In the genomic region with DNA sequence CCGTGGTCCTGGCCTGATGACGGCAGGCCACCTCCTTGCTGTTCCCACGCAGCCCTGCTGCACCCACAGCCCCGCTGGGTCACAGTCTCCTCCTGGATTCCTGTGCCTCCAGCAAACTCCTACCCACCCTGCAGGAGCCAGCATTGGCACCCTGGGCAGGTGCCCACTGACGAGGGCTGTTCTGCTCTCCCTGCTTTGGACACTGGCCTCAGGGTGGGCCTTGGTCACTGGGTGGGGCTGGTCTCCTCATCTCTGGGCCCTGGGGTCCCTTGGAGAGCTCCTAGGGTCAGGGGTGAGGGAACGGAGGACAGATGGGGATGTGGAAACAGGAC, we compare ENCODE assay signal across 1 cellular context.
TF ChIP-seq lines count a peak whose summit lies in the region.

No MANE protein-coding gene starts in this region.

TF ChIP-seq in H1, 55 proteins besides CTCF, POLR2A, EP300 and RAD21:
- TF ChIP-seq TEAD4 (IDR thresholded peaks at IDR 0.05; ENCODE audit: low read depth, low read length): no peak
- no peak for TF ChIP-seq CTBP2 (IDR thresholded peaks at IDR 0.05; ENCODE audit: borderline replicate concordance, insufficient read depth, insufficient read length, low read length)
- TF ChIP-seq JUN (IDR thresholded peaks at IDR 0.05; ENCODE audit: low read depth, low read length): no peak
- no peak for TF ChIP-seq GABPA (IDR thresholded peaks at IDR 0.05; ENCODE audit: borderline replicate concordance, insufficient read depth, low read length)
- TF ChIP-seq, protein P1, sequence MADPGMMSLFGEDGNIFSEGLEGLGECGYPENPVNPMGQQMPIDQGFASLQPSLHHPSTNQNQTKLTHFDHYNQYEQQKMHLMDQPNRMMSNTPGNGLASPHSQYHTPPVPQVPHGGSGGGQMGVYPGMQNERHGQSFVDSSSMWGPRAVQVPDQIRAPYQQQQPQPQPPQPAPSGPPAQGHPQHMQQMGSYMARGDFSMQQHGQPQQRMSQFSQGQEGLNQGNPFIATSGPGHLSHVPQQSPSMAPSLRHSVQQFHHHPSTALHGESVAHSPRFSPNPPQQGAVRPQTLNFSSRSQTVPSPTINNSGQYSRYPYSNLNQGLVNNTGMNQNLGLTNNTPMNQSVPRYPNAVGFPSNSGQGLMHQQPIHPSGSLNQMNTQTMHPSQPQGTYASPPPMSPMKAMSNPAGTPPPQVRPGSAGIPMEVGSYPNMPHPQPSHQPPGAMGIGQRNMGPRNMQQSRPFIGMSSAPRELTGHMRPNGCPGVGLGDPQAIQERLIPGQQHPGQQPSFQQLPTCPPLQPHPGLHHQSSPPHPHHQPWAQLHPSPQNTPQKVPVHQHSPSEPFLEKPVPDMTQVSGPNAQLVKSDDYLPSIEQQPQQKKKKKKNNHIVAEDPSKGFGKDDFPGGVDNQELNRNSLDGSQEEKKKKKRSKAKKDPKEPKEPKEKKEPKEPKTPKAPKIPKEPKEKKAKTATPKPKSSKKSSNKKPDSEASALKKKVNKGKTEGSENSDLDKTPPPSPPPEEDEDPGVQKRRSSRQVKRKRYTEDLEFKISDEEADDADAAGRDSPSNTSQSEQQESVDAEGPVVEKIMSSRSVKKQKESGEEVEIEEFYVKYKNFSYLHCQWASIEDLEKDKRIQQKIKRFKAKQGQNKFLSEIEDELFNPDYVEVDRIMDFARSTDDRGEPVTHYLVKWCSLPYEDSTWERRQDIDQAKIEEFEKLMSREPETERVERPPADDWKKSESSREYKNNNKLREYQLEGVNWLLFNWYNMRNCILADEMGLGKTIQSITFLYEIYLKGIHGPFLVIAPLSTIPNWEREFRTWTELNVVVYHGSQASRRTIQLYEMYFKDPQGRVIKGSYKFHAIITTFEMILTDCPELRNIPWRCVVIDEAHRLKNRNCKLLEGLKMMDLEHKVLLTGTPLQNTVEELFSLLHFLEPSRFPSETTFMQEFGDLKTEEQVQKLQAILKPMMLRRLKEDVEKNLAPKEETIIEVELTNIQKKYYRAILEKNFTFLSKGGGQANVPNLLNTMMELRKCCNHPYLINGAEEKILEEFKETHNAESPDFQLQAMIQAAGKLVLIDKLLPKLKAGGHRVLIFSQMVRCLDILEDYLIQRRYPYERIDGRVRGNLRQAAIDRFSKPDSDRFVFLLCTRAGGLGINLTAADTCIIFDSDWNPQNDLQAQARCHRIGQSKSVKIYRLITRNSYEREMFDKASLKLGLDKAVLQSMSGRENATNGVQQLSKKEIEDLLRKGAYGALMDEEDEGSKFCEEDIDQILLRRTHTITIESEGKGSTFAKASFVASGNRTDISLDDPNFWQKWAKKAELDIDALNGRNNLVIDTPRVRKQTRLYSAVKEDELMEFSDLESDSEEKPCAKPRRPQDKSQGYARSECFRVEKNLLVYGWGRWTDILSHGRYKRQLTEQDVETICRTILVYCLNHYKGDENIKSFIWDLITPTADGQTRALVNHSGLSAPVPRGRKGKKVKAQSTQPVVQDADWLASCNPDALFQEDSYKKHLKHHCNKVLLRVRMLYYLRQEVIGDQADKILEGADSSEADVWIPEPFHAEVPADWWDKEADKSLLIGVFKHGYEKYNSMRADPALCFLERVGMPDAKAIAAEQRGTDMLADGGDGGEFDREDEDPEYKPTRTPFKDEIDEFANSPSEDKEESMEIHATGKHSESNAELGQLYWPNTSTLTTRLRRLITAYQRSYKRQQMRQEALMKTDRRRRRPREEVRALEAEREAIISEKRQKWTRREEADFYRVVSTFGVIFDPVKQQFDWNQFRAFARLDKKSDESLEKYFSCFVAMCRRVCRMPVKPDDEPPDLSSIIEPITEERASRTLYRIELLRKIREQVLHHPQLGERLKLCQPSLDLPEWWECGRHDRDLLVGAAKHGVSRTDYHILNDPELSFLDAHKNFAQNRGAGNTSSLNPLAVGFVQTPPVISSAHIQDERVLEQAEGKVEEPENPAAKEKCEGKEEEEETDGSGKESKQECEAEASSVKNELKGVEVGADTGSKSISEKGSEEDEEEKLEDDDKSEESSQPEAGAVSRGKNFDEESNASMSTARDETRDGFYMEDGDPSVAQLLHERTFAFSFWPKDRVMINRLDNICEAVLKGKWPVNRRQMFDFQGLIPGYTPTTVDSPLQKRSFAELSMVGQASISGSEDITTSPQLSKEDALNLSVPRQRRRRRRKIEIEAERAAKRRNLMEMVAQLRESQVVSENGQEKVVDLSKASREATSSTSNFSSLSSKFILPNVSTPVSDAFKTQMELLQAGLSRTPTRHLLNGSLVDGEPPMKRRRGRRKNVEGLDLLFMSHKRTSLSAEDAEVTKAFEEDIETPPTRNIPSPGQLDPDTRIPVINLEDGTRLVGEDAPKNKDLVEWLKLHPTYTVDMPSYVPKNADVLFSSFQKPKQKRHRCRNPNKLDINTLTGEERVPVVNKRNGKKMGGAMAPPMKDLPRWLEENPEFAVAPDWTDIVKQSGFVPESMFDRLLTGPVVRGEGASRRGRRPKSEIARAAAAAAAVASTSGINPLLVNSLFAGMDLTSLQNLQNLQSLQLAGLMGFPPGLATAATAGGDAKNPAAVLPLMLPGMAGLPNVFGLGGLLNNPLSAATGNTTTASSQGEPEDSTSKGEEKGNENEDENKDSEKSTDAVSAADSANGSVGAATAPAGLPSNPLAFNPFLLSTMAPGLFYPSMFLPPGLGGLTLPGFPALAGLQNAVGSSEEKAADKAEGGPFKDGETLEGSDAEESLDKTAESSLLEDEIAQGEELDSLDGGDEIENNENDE (IDR thresholded peaks at IDR 0.05; ENCODE audit: insufficient replicate concordance, low read length): no peak
- TF ChIP-seq, protein P2, sequence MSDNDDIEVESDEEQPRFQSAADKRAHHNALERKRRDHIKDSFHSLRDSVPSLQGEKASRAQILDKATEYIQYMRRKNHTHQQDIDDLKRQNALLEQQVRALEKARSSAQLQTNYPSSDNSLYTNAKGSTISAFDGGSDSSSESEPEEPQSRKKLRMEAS (IDR thresholded peaks at IDR 0.05): no peak
- no peak for TF ChIP-seq SRF (IDR thresholded peaks at IDR 0.05; ENCODE audit: low read depth, low read length)
- TF ChIP-seq SP4 (IDR thresholded peaks at IDR 0.05; ENCODE audit: low read length): no peak
- no peak for TF ChIP-seq RNF2 (IDR thresholded peaks at IDR 0.05; ENCODE audit: borderline replicate concordance, low read depth, low read length, missing control alignments, poor library complexity, severe bottlenecking)
- TF ChIP-seq JUND (IDR thresholded peaks at IDR 0.05; ENCODE audit: low read length): no peak
- TF ChIP-seq HDAC2 (IDR thresholded peaks at IDR 0.05; ENCODE audit: borderline replicate concordance in 1 of 2, low read depth in 2 of 2, low read length in 2 of 2): no peak
- TF ChIP-seq SIN3A (conservative IDR thresholded peaks at IDR 0.05 in 1 of 2, IDR thresholded peaks at IDR 0.05 in 1 of 2; ENCODE audit: low read depth in 1 of 2, low read length in 2 of 2): no peak
- TF ChIP-seq FOSL1 (IDR thresholded peaks at IDR 0.05; ENCODE audit: insufficient read depth, low read depth, low read length): no peak
- TF ChIP-seq BCL11A (IDR thresholded peaks at IDR 0.05; ENCODE audit: low read depth in 2 of 2, low read length in 2 of 2): no peak
- no peak for TF ChIP-seq SIRT6 (IDR thresholded peaks at IDR 0.05; ENCODE audit: low read length)
- no peak for TF ChIP-seq KDM1A (IDR thresholded peaks at IDR 0.05; ENCODE audit: borderline replicate concordance, low read length)
- TF ChIP-seq CHD2 (IDR thresholded peaks at IDR 0.05; ENCODE audit: low read length): no peak
